ENCODE assay signal across 22 cellular contexts in genomic region chr12:72295744-72296143, GRCh38. TPM values are rescaled to one million over a fixed set of nuclear protein-coding genes. Genes with fewer than 3 reads are reported as not detected.
DNase-seq lines count a peak whose midpoint lies in the region; TF ChIP-seq lines count a peak whose summit lies in the region.
"Had no signal": no experiment of that assay in that cellular context is flagged by ENCODE, and none has a peak within 500 bp of the region (broad histone marks: within the 10 kb centered on the region; RNA-seq: fewer than 3 reads in every experiment).

No MANE protein-coding gene starts in this region.

- H3K27ac ChIP-seq in brain microvascular endothelial cell (peak overlapping the region; percentile 65), mesodermal cell (ENCODE audit: low read depth, low read length, severe bottlenecking) (peak overlapping the region; percentile 39), H9 (ENCODE audit: insufficient read length, low read depth, low read length) (no peak overlapping the region)
- H3K27ac ChIP-seq: breast epithelium, parathyroid adenoma had no signal

- H3K18ac ChIP-seq in H9 (ENCODE audit: insufficient read length, low read depth, low read length), result no peak overlapping the region

- no peak overlapping the region for H3K4ac ChIP-seq in H9 (ENCODE audit: low read depth, low read length)

- H3K9me3 Mint-ChIP-seq in H9, result no peaks in the 10 kb centered on the region; a peak in 1 of 5 replicates
- H3K9me3 Mint-ChIP-seq: endodermal cell, mesothelial cell of epicardium, nephron, WTC11 had no signal

- no peaks in the 10 kb centered on the region for H3K36me3 Mint-ChIP-seq in H9 (ENCODE audit: insufficient read depth in 1 of 3, low read depth in 3 of 3)
- H3K36me3 Mint-ChIP-seq: mesothelial cell of epicardium, WTC11 had no signal

- no peak overlapping the region for H2BK20ac ChIP-seq in H9 (ENCODE audit: low read depth, low read length, poor library complexity, severe bottlenecking)

- H3K4me2 ChIP-seq in H9 (ENCODE audit: insufficient read depth, insufficient read length, low read length), result no peak overlapping the region

- no peak overlapping the region for H3K9ac ChIP-seq in H9 (ENCODE audit: extremely low read depth, insufficient read length, low read length)
- H3K9ac ChIP-seq: parathyroid adenoma had no signal

- H3K27ac Mint-ChIP-seq in H9, result no peak overlapping the region
- H3K27ac Mint-ChIP-seq: endodermal cell, mesothelial cell of epicardium, nephron, WTC11 had no signal

- H3K4me1 Mint-ChIP-seq in H9, result no peaks in the 10 kb centered on the region
- H3K4me1 Mint-ChIP-seq: endodermal cell, mesothelial cell of epicardium, nephron, WTC11 had no signal

- in situ Hi-C loops in brain microvascular endothelial cell (cut with HindIII; ENCODE audit: low pct_ligation_motif_present, low sequenced_read_pairs), result no loop called here

- TF ChIP-seq CTCF in brain microvascular endothelial cell (IDR thresholded peaks at IDR 0.05; ENCODE audit: low read depth, low read length, missing control alignments) (no peak), H9 (conservative IDR thresholded peaks at IDR 0.05) (no peak)

- no peaks in the 10 kb centered on the region for H4K20me1 ChIP-seq in H9 (ENCODE audit: control insufficient read depth, insufficient read depth, insufficient read length)

- no peak overlapping the region for H2BK5ac ChIP-seq in H9 (ENCODE audit: insufficient read length, low read length)

- no peaks in the 10 kb centered on the region for H3K27me3 ChIP-seq in brain microvascular endothelial cell (replicated peaks)
- H3K27me3 ChIP-seq in H9 (ENCODE audit: insufficient read depth, low read length), result no peaks in the 10 kb centered on the region
- H3K27me3 ChIP-seq: breast epithelium had no signal

- no peaks in the 10 kb centered on the region for H3K79me2 ChIP-seq in H9 (ENCODE audit: insufficient read depth, low read length)
- H3K79me2 ChIP-seq: parathyroid adenoma had no signal

- H2BK15ac ChIP-seq in H9 (ENCODE audit: low read depth, low read length), result no peak overlapping the region

- no peak overlapping the region for H3K4me3 ChIP-seq in brain microvascular endothelial cell (ENCODE audit: low read depth, low read length)
- no peak overlapping the region for H3K4me3 ChIP-seq in mesodermal cell (ENCODE audit: extremely low read depth, insufficient read depth, low read length, poor library complexity, severe bottlenecking)
- H3K4me3 ChIP-seq: breast epithelium had no signal

- H3K79me1 ChIP-seq in H9 (ENCODE audit: insufficient read depth, low read depth, low read length, poor library complexity, severe bottlenecking), result no peaks in the 10 kb centered on the region

- H3K4me3 Mint-ChIP-seq in H9, result no peak overlapping the region
- H3K4me3 Mint-ChIP-seq: endodermal cell, mesothelial cell of epicardium, nephron, WTC11 had no signal

- no peak overlapping the region for H3K23ac ChIP-seq in H9 (ENCODE audit: insufficient read length, low read depth, low read length)

- no peak overlapping the region for H3K14ac ChIP-seq in H9 (ENCODE audit: insufficient read depth, low read length)

- no peaks in the 10 kb centered on the region for H3K27me3 Mint-ChIP-seq in H9 (ENCODE audit: low read depth)

- no CpG with 5 or more reads among the region's 2 CpGs for WGBS in mesodermal cell (ENCODE audit: insufficient coverage in 2 of 2), 2 experiments
- WGBS in H9 (ENCODE audit: extremely low coverage, insufficient read length, low lambda C conversion rate), result no CpG with 5 or more reads among the region's 2 CpGs

- H2AFZ ChIP-seq in H9 (ENCODE audit: low read length), result no peak overlapping the region
- H2AFZ ChIP-seq: parathyroid adenoma had no signal

- H2AK5ac ChIP-seq in H9 (ENCODE audit: insufficient read length, low read length), result no peak overlapping the region

- H3K9me3 ChIP-seq in mesodermal cell (ENCODE audit: control insufficient read depth, low read length) (no peaks in the 10 kb centered on the region), H9 (ENCODE audit: control insufficient read depth, low read depth, low read length) (no peaks in the 10 kb centered on the region)
- H3K9me3 ChIP-seq: breast epithelium had no signal

- no peak overlapping the region for H4K8ac ChIP-seq in H9 (replicated peaks; ENCODE audit: insufficient read length, low read depth, low read length)

- no peak overlapping the region for H4K91ac ChIP-seq in H9 (ENCODE audit: insufficient read length, low read depth, low read length)

- DNase-seq in AG20443 (ENCODE audit: low spot score) (peak; percentile 14), M059J (ENCODE audit: low read depth) (peak; percentile 71), brain microvascular endothelial cell (no peak), H9 (no peak), mucosa of gallbladder (ENCODE audit: low spot score) (no peak), T-helper 9 cell (no peak), Ammon's horn (ENCODE audit: low spot score) (no peak)
- DNase-seq: activated CD8-positive, alpha-beta memory T cell treated with anti-CD3 and anti-CD28 coated beads, Interleukin-2, amount 50 U/mL, for 48 hours; activated effector memory CD4-positive, alpha-beta T cell treated with Interleukin-2 at 50 U/mL for 16 hours; cortex of kidney; DMS79; endodermal cell; head of caudate nucleus; MM.1S; NCI-H1436; NCI-H510A had no signal

- no peak overlapping the region for H3K56ac ChIP-seq in H9 (ENCODE audit: insufficient read length, low read depth, low read length)

- peaks cover 5% of the 10 kb centered on the region for H3K4me1 ChIP-seq in mesodermal cell (ENCODE audit: control insufficient read depth, insufficient read depth, low read length, poor library complexity, severe bottlenecking)
- no peaks in the 10 kb centered on the region for H3K4me1 ChIP-seq in H9 (ENCODE audit: insufficient read depth, low read length)
- H3K4me1 ChIP-seq: breast epithelium, parathyroid adenoma had no signal

- H2BK12ac ChIP-seq in H9 (ENCODE audit: insufficient read length, low read depth, low read length), result no peak overlapping the region

- no peak overlapping the region for H4K5ac ChIP-seq in H9 (ENCODE audit: insufficient read length, low read depth, low read length)

- no peak overlapping the region for H2BK120ac ChIP-seq in H9 (ENCODE audit: low read depth, low read length, poor library complexity, severe bottlenecking)

- no peaks in the 10 kb centered on the region for H3K23me2 ChIP-seq in H9 (ENCODE audit: insufficient read length, low read depth, low read length, poor library complexity, severe bottlenecking)

- no peak overlapping the region for H3T11ph ChIP-seq in H9 (ENCODE audit: low read length)

- H3K36me3 ChIP-seq in brain microvascular endothelial cell (replicated peaks) (no peaks in the 10 kb centered on the region), mesodermal cell (ENCODE audit: control insufficient read depth, insufficient read depth, low read length) (no peaks in the 10 kb centered on the region)
- H3K36me3 ChIP-seq: breast epithelium had no signal

RNA-seq across cellular contexts. Expression of gene TRHDE, which starts 23.6 kb away (rescaled TPM):
- 9.1 and 9.5 TPM in 2 replicates for total RNA-seq in M059J (2014; rRNA removed; shearing (Covaris generic))
- polyA plus RNA-seq in mesodermal cell (2013, experiment 1 of 2), result 0.55 TPM
- polyA plus RNA-seq in mesodermal cell (2013, experiment 2 of 2), result 1.5 TPM
- 0.68 and 1.0 TPM in 2 replicates for total RNA-seq in H9 (2021)
- 6.9 TPM for total RNA-seq in mucosa of gallbladder

Comparison
In these comparisons a context has a peak if more than half of its experiments do, and no peak if none do; other contexts are left out.
1. DNase-seq: peak in AG20443 (single experiment) and M059J (single experiment); none in brain microvascular endothelial cell (single experiment), H9 (single experiment), mucosa of gallbladder (single experiment), T-helper 9 cell (single experiment) and Ammon's horn (single experiment).